In genomic region chr19:3700242-3701032, GRCh38 we compare ENCODE assay signal across 8 cellular contexts. TPM values are rescaled to one million over a fixed set of nuclear protein-coding genes. Genes with fewer than 3 reads are reported as not detected.
DNase-seq lines count a peak whose midpoint lies in the region; ATAC-seq, FAIRE-seq and TF ChIP-seq lines count a peak whose summit lies in the region.

PIP5K1C (minus strand) TSS chr19:3700468; CDS start chr19:3700390, 78 bp downstream.

- TF ChIP-seq CTCF in suprapubic skin (IDR thresholded peaks at IDR 0.05): peak; percentile 79 to 80

- FAIRE-seq in frontal cortex (lab: Jason Lieb, UNC): no peak

- DNase-seq in EH (ENCODE audit: low read depth) (peak; percentile 81), Karpas-422 (peak; percentile 96), activated gamma-delta T cell treated with Interleukin-2 at 50 U/mL for 16 hours (peak; percentile 94), frontal cortex (ENCODE audit: low spot score in 2 of 2) (peak; percentile 97 to 98), nucleus accumbens (lab: John Stamatoyannopoulos, UW) (peak in 55 of 56 donors; percentile 21 to 93 (median 80)), suprapubic skin (ENCODE audit: low spot score in 2 of 2) (peak; percentile 91 to 94)

- H3K27me3 ChIP-seq in Karpas-422 (ENCODE audit: low read length) (no peaks in the 10 kb centered on the region), suprapubic skin (no peaks in the 10 kb centered on the region)

- peak; percentile 73 for ATAC-seq in GM21737 (IDR thresholded peaks at IDR 0.05; ENCODE audit: unreplicated experiment)

- H3K27ac ChIP-seq in Karpas-422 (ENCODE audit: low read length): no peak within 1 kb of the TSS
- H3K27ac ChIP-seq in suprapubic skin: peak within 1 kb of the TSS; percentile 81

- peak; percentile 59 for TF ChIP-seq POLR2A in Raji (IDR thresholded peaks at IDR 0.05; ENCODE audit: insufficient read depth, low read depth, low read length)
- peak in 1 of 2 donors; percentile 34 for TF ChIP-seq POLR2A in suprapubic skin (IDR thresholded peaks at IDR 0.05)

- H3K4me3 ChIP-seq in Karpas-422 (ENCODE audit: low read length) (peak within 1 kb of the TSS; percentile 77), suprapubic skin (peak within 1 kb of the TSS; percentile 88)

- peaks cover 9% of the 10 kb centered on the region for H3K4me1 ChIP-seq in Karpas-422 (ENCODE audit: low read length)
- peaks cover 25% of the 10 kb centered on the region for H3K4me1 ChIP-seq in suprapubic skin

- 9% methylated on average over 12 of the region's 82 CpGs for WGBS in suprapubic skin

- H3K79me2 ChIP-seq in Karpas-422 (ENCODE audit: low read length): no peaks in the 10 kb centered on the region

- no peak within 1 kb of the TSS for H2AFZ ChIP-seq in Karpas-422 (ENCODE audit: low read length)

- H3K36me3 ChIP-seq in Karpas-422 (ENCODE audit: insufficient read depth, low read length): no peaks in the 10 kb centered on the region
- H3K36me3 ChIP-seq in suprapubic skin: no peaks in the 10 kb centered on the region

- H3K9me2 ChIP-seq in Karpas-422 (replicated peaks; ENCODE audit: insufficient read depth, low read length): no peaks in the 10 kb centered on the region

- H3K9ac ChIP-seq in Karpas-422 (ENCODE audit: low read length): peak within 1 kb of the TSS; percentile 70

- H3K9me3 ChIP-seq in Karpas-422 (ENCODE audit: low read length): no peaks in the 10 kb centered on the region
- no peaks in the 10 kb centered on the region for H3K9me3 ChIP-seq in suprapubic skin

- H3K4me2 ChIP-seq in Karpas-422 (ENCODE audit: low read depth, low read length, poor library complexity, severe bottlenecking): peak within 1 kb of the TSS; percentile 82

- H4K20me1 ChIP-seq in Karpas-422 (ENCODE audit: insufficient read depth, low read depth, low read length): peaks cover 21% of the 10 kb centered on the region

- no peak for TF ChIP-seq EP300 in suprapubic skin (IDR thresholded peaks at IDR 0.05)

RNA-seq across cellular contexts. Expression of gene PIP5K1C, which starts in this region (rescaled TPM):
- total RNA-seq in Karpas-422 (2014; rRNA removed; shearing (Covaris generic); ENCODE audit: low replicate concordance): 4.2 and 4.4 TPM in 2 replicates
- total RNA-seq in frontal cortex (15.1 TPM), suprapubic skin (10 to 100 TPM; 16.5 to 25.7 (median 20.8) TPM)
